16 cellular contexts compared by ENCODE assay signal in genomic region chr6:156972145-156972544, GRCh38.
DNase-seq lines count a peak whose midpoint lies in the region; ATAC-seq and TF ChIP-seq lines count a peak whose summit lies in the region.
"Had no signal": no experiment of that assay in that cellular context is flagged by ENCODE, and none has a peak within 500 bp of the region (broad histone marks: within the 10 kb centered on the region; RNA-seq: fewer than 3 reads in every experiment).

No MANE protein-coding gene starts in this region.

- H3K79me2 ChIP-seq in Karpas-422 (ENCODE audit: low read length) (peaks cover 100% of the 10 kb centered on the region), GM23248 (ENCODE audit: insufficient read depth) (peaks cover 100% of the 10 kb centered on the region)

- H3K4me1 ChIP-seq in Karpas-422 (ENCODE audit: low read length) (peaks cover 95% of the 10 kb centered on the region), psoas muscle (peaks cover 79% of the 10 kb centered on the region), GM23248 (ENCODE audit: insufficient read depth) (no peaks in the 10 kb centered on the region)
- H3K4me1 ChIP-seq: Caco-2 had no signal

- intact Hi-C loops in psoas muscle (cut with DNase I) = loop anchor here in 1 of 2 donors (10.0 kb wide), 1 partner anchor 213 kb away; no protein-coding TSS in a partner anchor

- TF ChIP-seq CTCF in psoas muscle (IDR thresholded peaks at IDR 0.05) = no peak

- H4K20me1 ChIP-seq in Karpas-422 (ENCODE audit: insufficient read depth, low read depth, low read length) = no peaks in the 10 kb centered on the region; the same call in 1 of the 2 replicates
- H4K20me1 ChIP-seq in GM23248 (ENCODE audit: insufficient read depth) = 0 out of 2 replicates have a peak, but pooled peaks cover 3% of the 10 kb centered on the region

- H3K4me2 ChIP-seq in Karpas-422 (ENCODE audit: low read depth, low read length, poor library complexity, severe bottlenecking) = peak overlapping the region; percentile 86
- H3K4me2 ChIP-seq in GM23248 (ENCODE audit: unreplicated experiment) = no peak overlapping the region
- H3K4me2 ChIP-seq: GM23338 had no signal

- H2AFZ ChIP-seq in Karpas-422 (ENCODE audit: low read length) (no peak overlapping the region), GM23248 (no peak overlapping the region)
- H2AFZ ChIP-seq: GM23338 had no signal

- H3K36me3 ChIP-seq in Karpas-422 (ENCODE audit: insufficient read depth, low read length) = no peaks in the 10 kb centered on the region
- H3K36me3 ChIP-seq in SK-N-MC (ENCODE audit: insufficient read depth, low read length) = no peaks in the 10 kb centered on the region
- H3K36me3 ChIP-seq in psoas muscle (ENCODE audit: insufficient read depth in 1 of 2, low read depth in 1 of 2) = no peaks in the 10 kb centered on the region
- no peaks in the 10 kb centered on the region for H3K36me3 ChIP-seq in GM23248 (ENCODE audit: low read depth)
- H3K36me3 ChIP-seq: HAP-1 had no signal

- peak overlapping the region; percentile 10; the same call in 1 of the 2 replicates for H3K9ac ChIP-seq in Karpas-422 (ENCODE audit: low read length)
- H3K9ac ChIP-seq in SK-N-MC (ENCODE audit: insufficient read length) = no peak overlapping the region
- no peak overlapping the region for H3K9ac ChIP-seq in GM23248

- DNase-seq in Karpas-422 (no peak), SK-N-MC (ENCODE audit: low read depth, low spot score) (no peak), psoas muscle (no peak), GM23248 (no peak), G401 (ENCODE audit: low spot score) (no peak)
- DNase-seq: C1 segment of cervical spinal cord; Caco-2; CD8-positive, alpha-beta T cell; DMS153; DND-41; GDM1; HFFc6 had no signal

- no peaks in the 10 kb centered on the region for H3K27me3 ChIP-seq in Karpas-422 (ENCODE audit: low read length)
- no peaks in the 10 kb centered on the region for H3K27me3 ChIP-seq in psoas muscle (ENCODE audit: insufficient read depth in 3 of 3, low read length in 2 of 3)
- H3K27me3 ChIP-seq in GM23248 (replicated peaks; ENCODE audit: insufficient read depth) = no peaks in the 10 kb centered on the region

- ATAC-seq in psoas muscle (peak in 3 of 4 donors; percentile 43 to 55 (median 51)), GM21367 (IDR thresholded peaks at IDR 0.05; ENCODE audit: unreplicated experiment) (no peak)
- ATAC-seq: CD8-positive, alpha-beta T cell; GM12878 had no signal

- no peaks in the 10 kb centered on the region for H3F3A ChIP-seq in GM23248 (ENCODE audit: insufficient read depth)

- peak overlapping the region; percentile 95 for H3K27ac ChIP-seq in Karpas-422 (ENCODE audit: low read length)
- H3K27ac ChIP-seq in SK-N-MC = peak overlapping the region; percentile 10; the same call in 1 of the 2 replicates
- H3K27ac ChIP-seq in psoas muscle = peak overlapping the region; percentile 11
- H3K27ac ChIP-seq in GM23248 = no peak overlapping the region

- 26 to 63% (median 42%) methylated on average over 3 of the region's 3 CpGs for WGBS in psoas muscle, 3 donors
- 90 to 97% methylated on average over 3 of the region's 3 CpGs for WGBS in GM23248 (ENCODE audit: low coverage in 1 of 2, low lambda C conversion rate in 2 of 2, missing lambda C conversion rate in 2 of 2), 2 experiments

- H3K9me2 ChIP-seq in Karpas-422 (replicated peaks; ENCODE audit: insufficient read depth, low read length) (no peaks in the 10 kb centered on the region), GM23248 (ENCODE audit: insufficient read depth) (no peaks in the 10 kb centered on the region)

- H3K4me3 ChIP-seq in Karpas-422 (ENCODE audit: low read length) = no peak overlapping the region
- no peak overlapping the region for H3K4me3 ChIP-seq in SK-N-MC
- no peak overlapping the region for H3K4me3 ChIP-seq in psoas muscle
- H3K4me3 ChIP-seq in GM23248 = no peak overlapping the region
- H3K4me3 ChIP-seq: GM12878, GM23338, HAP-1 had no signal

- in situ Hi-C loops in GM23248 (cut with MboI) = no loop called here
- in situ Hi-C loops in G401 (cut with HindIII; ENCODE audit: low sequenced_read_pairs) = no loop called here

- no peaks in the 10 kb centered on the region for H3K9me3 ChIP-seq in Karpas-422 (ENCODE audit: low read length)
- H3K9me3 ChIP-seq in SK-N-MC (ENCODE audit: low read depth, low read length) = no peaks in the 10 kb centered on the region
- H3K9me3 ChIP-seq in psoas muscle = no peaks in the 10 kb centered on the region
- no peaks in the 10 kb centered on the region for H3K9me3 ChIP-seq in GM23248 (ENCODE audit: low read depth)
- H3K9me3 ChIP-seq: Caco-2, HAP-1 had no signal
